In genomic region chr10:127344346-127344745, GRCh38 we compare ENCODE assay signal across 32 cellular contexts.
"Had no signal": no experiment of that assay in that cellular context is flagged by ENCODE, and none has a peak within 500 bp of the region (broad histone marks: within the 10 kb centered on the region; RNA-seq: fewer than 3 reads in every experiment).

No MANE protein-coding gene starts in this region.

- H3K27me3 ChIP-seq: adrenal gland, breast epithelium, cardiac muscle cell, colonic mucosa, esophagus squamous epithelium had no signal

- H3K27me3 Mint-ChIP-seq: activated CD8-positive, alpha-beta memory T cell treated with anti-CD3 and anti-CD28 coated beads, Interleukin-2, amount 10 ng/mL, durations not matched to agents 7 days and 5 days; activated naive CD4-positive, alpha-beta T cell treated with anti-CD3 and anti-CD28 coated beads, Interleukin-2, amount 50 U/mL, for 24 hours; activated naive CD8-positive, alpha-beta T cell treated with anti-CD3 and anti-CD28 coated beads, Interleukin-2, amount 50 U/mL, for 24 hours; brain had no signal

- H3K4me3 ChIP-seq: adrenal gland, breast epithelium, cardiac muscle cell, colonic mucosa, esophagus squamous epithelium had no signal

- H3K27ac ChIP-seq: adrenal gland, breast epithelium, cardiac muscle cell, colonic mucosa, epithelial cell of prostate, esophagus squamous epithelium had no signal

- DNase-seq: activated CD4-positive, alpha-beta memory T cell treated with anti-CD3 and anti-CD28 coated beads for 36 hours; activated CD4-positive, alpha-beta T cell treated with anti-CD3 and anti-CD28 coated beads for 36 hours; activated CD4-positive, alpha-beta T cell treated with anti-CD3 and anti-CD28 coated beads, Interleukin-2, amount 10 ng/mL, durations not matched to agents 24 days and 14 days; activated CD4-positive, CD25-positive, alpha-beta regulatory T cell; activated CD4-positive, CD25-positive, alpha-beta regulatory T cell treated with anti-CD3 and anti-CD28 coated beads, Interleukin-2, amount 50 U/mL, for 72 hours; activated CD8-positive, alpha-beta memory T cell treated with anti-CD3 and anti-CD28 coated beads, Interleukin-2, amount 10 ng/mL, durations not matched to agents 7 days and 5 days; activated CD8-positive, alpha-beta memory T cell treated with anti-CD3 and anti-CD28 coated beads, Interleukin-2, amount 50 U/mL, for 4 hours; activated CD8-positive, alpha-beta T cell treated with anti-CD3 and anti-CD28 coated beads, Interleukin-2, amount 10 ng/mL, durations not matched to agents 7 days and 5 days; activated effector memory CD4-positive, alpha-beta T cell treated with anti-CD3 and anti-CD28 coated beads, Interleukin-2, amount 50 U/mL, for 16 hours; activated naive CD4-positive, alpha-beta T cell treated with anti-CD3 and anti-CD28 coated beads for 36 hours; activated naive CD8-positive, alpha-beta T cell treated with anti-CD3 and anti-CD28 coated beads for 36 hours; activated naive CD8-positive, alpha-beta T cell treated with anti-CD3 and anti-CD28 coated beads, Interleukin-2, amount 50 U/mL, for 24 hours; activated T-cell treated with anti-CD3 and anti-CD28 coated beads, Interleukin-2, amount 50 U/mL, for 1 hour; activated T-cell treated with anti-CD3 and anti-CD28 coated beads, Interleukin-2, amount 50 U/mL, for 48 hours; adrenal gland; amygdala; aorta; central memory CD4-positive, alpha-beta T cell; cerebellar nuclear complex; colonic mucosa; effector CD8-positive, alpha-beta T cell; esophagus squamous epithelium; T-helper 1 cell; T-helper 17 cell had no signal

- H3K4me1 ChIP-seq: adrenal gland, breast epithelium, colonic mucosa, esophagus squamous epithelium had no signal

- H3K36me3 Mint-ChIP-seq: activated CD4-positive, alpha-beta memory T cell treated with anti-CD3 and anti-CD28 coated beads for 36 hours; activated CD8-positive, alpha-beta memory T cell treated with anti-CD3 and anti-CD28 coated beads, Interleukin-2, amount 10 ng/mL, durations not matched to agents 7 days and 5 days; activated naive CD4-positive, alpha-beta T cell treated with anti-CD3 and anti-CD28 coated beads, Interleukin-2, amount 50 U/mL, for 24 hours; activated naive CD8-positive, alpha-beta T cell treated with anti-CD3 and anti-CD28 coated beads for 36 hours; brain had no signal

- H3K4me1 Mint-ChIP-seq: activated CD4-positive, alpha-beta T cell treated with anti-CD3 and anti-CD28 coated beads for 36 hours; activated CD4-positive, alpha-beta T cell treated with anti-CD3 and anti-CD28 coated beads, Interleukin-2, amount 10 ng/mL, durations not matched to agents 24 days and 14 days; activated CD8-positive, alpha-beta memory T cell treated with anti-CD3 and anti-CD28 coated beads, Interleukin-2, amount 10 ng/mL, durations not matched to agents 7 days and 5 days; activated naive CD4-positive, alpha-beta T cell treated with anti-CD3 and anti-CD28 coated beads, Interleukin-2, amount 50 U/mL, for 24 hours; activated naive CD8-positive, alpha-beta T cell treated with anti-CD3 and anti-CD28 coated beads, Interleukin-2, amount 50 U/mL, for 24 hours had no signal

- H3K9me3 Mint-ChIP-seq: activated CD4-positive, alpha-beta memory T cell treated with anti-CD3 and anti-CD28 coated beads for 36 hours; activated CD4-positive, alpha-beta T cell treated with anti-CD3 and anti-CD28 coated beads, Interleukin-2, amount 10 ng/mL, durations not matched to agents 24 days and 14 days; activated naive CD4-positive, alpha-beta T cell treated with anti-CD3 and anti-CD28 coated beads for 36 hours; activated naive CD4-positive, alpha-beta T cell treated with anti-CD3 and anti-CD28 coated beads, Interleukin-2, amount 50 U/mL, for 24 hours; activated naive CD8-positive, alpha-beta T cell treated with anti-CD3 and anti-CD28 coated beads for 36 hours; activated naive CD8-positive, alpha-beta T cell treated with anti-CD3 and anti-CD28 coated beads, Interleukin-2, amount 50 U/mL, for 24 hours; activated T-helper 1 cell treated with anti-CD3 and anti-CD28 coated beads, Interleukin-12 subunit alpha, Interleukin-12 subunit beta, Interleukin-2, Interleukin-4 antibody, amounts not matched to agents 30 ng/mL and 10 ng/mL and 1 ng/mL, durations not matched to agents 14 hours and 24 hours and 36 hours; activated T-helper 2 cell treated with anti-CD3 and anti-CD28 coated beads, Interferon-gamma antibody, Interleukin-2, Interleukin-4, amounts not matched to agents 10 μg/mL and 5 μg/mL and 100 μg/mL, durations not matched to agents 14 hours and 24 hours and 36 hours; brain; T-helper 2 cell treated with Interferon-gamma antibody and Interleukin-4, amounts not matched to agents 5 μg/mL and 100 μg/mL, for 36 hours had no signal

- H3K9me3 ChIP-seq: adrenal gland, breast epithelium, colonic mucosa, esophagus squamous epithelium had no signal

- H3K4me3 Mint-ChIP-seq: activated CD4-positive, alpha-beta memory T cell treated with anti-CD3 and anti-CD28 coated beads for 36 hours; activated CD4-positive, alpha-beta T cell treated with anti-CD3 and anti-CD28 coated beads for 36 hours; activated CD4-positive, alpha-beta T cell treated with anti-CD3 and anti-CD28 coated beads, Interleukin-2, amount 10 ng/mL, durations not matched to agents 24 days and 14 days; activated CD8-positive, alpha-beta memory T cell treated with anti-CD3 and anti-CD28 coated beads, Interleukin-2, amount 10 ng/mL, durations not matched to agents 7 days and 5 days; activated CD8-positive, alpha-beta T cell treated with anti-CD3 and anti-CD28 coated beads, Interleukin-2, amount 10 ng/mL, durations not matched to agents 7 days and 5 days; activated naive CD4-positive, alpha-beta T cell treated with anti-CD3 and anti-CD28 coated beads for 36 hours; activated naive CD4-positive, alpha-beta T cell treated with anti-CD3 and anti-CD28 coated beads, Interleukin-2, amount 50 U/mL, for 24 hours; activated naive CD8-positive, alpha-beta T cell treated with anti-CD3 and anti-CD28 coated beads for 36 hours; activated naive CD8-positive, alpha-beta T cell treated with anti-CD3 and anti-CD28 coated beads, Interleukin-2, amount 50 U/mL, for 24 hours; activated T-helper 1 cell treated with anti-CD3 and anti-CD28 coated beads, Interleukin-12 subunit alpha, Interleukin-12 subunit beta, Interleukin-2, Interleukin-4 antibody, amounts not matched to agents 30 ng/mL and 10 ng/mL and 1 ng/mL, durations not matched to agents 14 hours and 24 hours and 36 hours; brain; T-helper 17 cell; T-helper 2 cell treated with Interferon-gamma antibody and Interleukin-4, amounts not matched to agents 5 μg/mL and 100 μg/mL, for 36 hours had no signal

- H3K27ac Mint-ChIP-seq: activated CD4-positive, alpha-beta memory T cell treated with anti-CD3 and anti-CD28 coated beads for 36 hours; activated CD4-positive, alpha-beta T cell treated with anti-CD3 and anti-CD28 coated beads for 36 hours; activated CD4-positive, alpha-beta T cell treated with anti-CD3 and anti-CD28 coated beads, Interleukin-2, amount 10 ng/mL, durations not matched to agents 24 days and 14 days; activated CD8-positive, alpha-beta memory T cell treated with anti-CD3 and anti-CD28 coated beads, Interleukin-2, amount 10 ng/mL, durations not matched to agents 7 days and 5 days; activated CD8-positive, alpha-beta T cell treated with anti-CD3 and anti-CD28 coated beads, Interleukin-2, amount 10 ng/mL, durations not matched to agents 7 days and 5 days; activated naive CD4-positive, alpha-beta T cell treated with anti-CD3 and anti-CD28 coated beads for 36 hours; activated naive CD4-positive, alpha-beta T cell treated with anti-CD3 and anti-CD28 coated beads, Interleukin-2, amount 50 U/mL, for 24 hours; activated naive CD8-positive, alpha-beta T cell treated with anti-CD3 and anti-CD28 coated beads for 36 hours; activated naive CD8-positive, alpha-beta T cell treated with anti-CD3 and anti-CD28 coated beads, Interleukin-2, amount 50 U/mL, for 24 hours; activated T-helper 1 cell treated with anti-CD3 and anti-CD28 coated beads, Interleukin-12 subunit alpha, Interleukin-12 subunit beta, Interleukin-2, Interleukin-4 antibody, amounts not matched to agents 30 ng/mL and 10 ng/mL and 1 ng/mL, durations not matched to agents 14 hours and 24 hours and 36 hours; activated T-helper 2 cell treated with anti-CD3 and anti-CD28 coated beads, Interferon-gamma antibody, Interleukin-2, Interleukin-4, amounts not matched to agents 10 μg/mL and 5 μg/mL and 100 μg/mL, durations not matched to agents 14 hours and 24 hours and 36 hours; brain; T-helper 17 cell; T-helper 2 cell treated with Interferon-gamma antibody and Interleukin-4, amounts not matched to agents 5 μg/mL and 100 μg/mL, for 36 hours had no signal

- H3K36me3 ChIP-seq: adrenal gland, breast epithelium, cardiac muscle cell, colonic mucosa had no signal

- ATAC-seq: activated CD4-positive, alpha-beta T cell treated with anti-CD3 and anti-CD28 coated beads for 36 hours; activated CD8-positive, alpha-beta memory T cell treated with anti-CD3 and anti-CD28 coated beads, Interleukin-2, amount 10 ng/mL, durations not matched to agents 7 days and 5 days; activated CD8-positive, alpha-beta T cell treated with anti-CD3 and anti-CD28 coated beads, Interleukin-2, amount 10 ng/mL, durations not matched to agents 7 days and 5 days; activated naive CD8-positive, alpha-beta T cell treated with anti-CD3 and anti-CD28 coated beads, Interleukin-2, amount 50 U/mL, for 24 hours; T-helper 17 cell had no signal
